23 cellular contexts compared by ENCODE assay signal in genomic region chr1:194684636-194685035, GRCh38.
"Had no signal": no experiment of that assay in that cellular context is flagged by ENCODE, and none has a peak within 500 bp of the region (broad histone marks: within the 10 kb centered on the region; RNA-seq: fewer than 3 reads in every experiment).

No MANE protein-coding gene starts in this region.

- H3K9me3 Mint-ChIP-seq: mesothelial cell of epicardium had no signal

- H3K4me3 Mint-ChIP-seq: effector memory CD8-positive, alpha-beta T cell; immature natural killer cell; memory B cell; mesothelial cell of epicardium; natural killer cell; neural crest cell; stimulated activated naive B cell treated with anti-CD40 and anti-IgM and Interleukin-4, amounts not matched to agents 10 μg/mL and 1 μg/mL and 100 μg/mL, for 72 hours; stimulated activated naive CD8-positive, alpha-beta T cell treated with anti-CD3 and anti-CD28 coated beads, Interleukin-15, amount 100 ng/mL, for 72 hours had no signal

- H3K27ac Mint-ChIP-seq: effector memory CD8-positive, alpha-beta T cell; immature natural killer cell; memory B cell; mesothelial cell of epicardium; natural killer cell; stimulated activated naive B cell treated with anti-CD40 and anti-IgM and Interleukin-4, amounts not matched to agents 10 μg/mL and 1 μg/mL and 100 μg/mL, for 72 hours; stimulated activated naive CD8-positive, alpha-beta T cell treated with anti-CD3 and anti-CD28 coated beads, Interleukin-15, amount 100 ng/mL, for 72 hours had no signal

- H3K27me3 ChIP-seq: esophagus muscularis mucosa, gastroesophageal sphincter, right atrium auricular region, sigmoid colon, testis, tibial nerve, upper lobe of right lung had no signal

- H3K27me3 Mint-ChIP-seq: effector memory CD8-positive, alpha-beta T cell; memory B cell; stimulated activated naive B cell treated with anti-CD40 and anti-IgM and Interleukin-4, amounts not matched to agents 10 μg/mL and 1 μg/mL and 100 μg/mL, for 72 hours; stimulated activated naive CD8-positive, alpha-beta T cell treated with anti-CD3 and anti-CD28 coated beads, Interleukin-15, amount 100 ng/mL, for 72 hours had no signal

- DNase-seq: cortex of kidney; effector memory CD8-positive, alpha-beta T cell; glutamatergic neuron; immature natural killer cell; left ventricle myocardium inferior; lower lobe of right lung; natural killer cell; posterior cingulate gyrus; sigmoid colon; stimulated activated CD4-positive, alpha-beta T cell treated with anti-CD3 and anti-CD28 coated beads, Interleukin-2, amount 100 ng/mL, for 24 hours; stimulated activated CD4-positive, alpha-beta T cell treated with anti-CD3 and anti-CD28 coated beads, Interleukin-4, amount 100 ng/mL, for 4 hours; stimulated activated naive B cell treated with anti-CD40 and anti-IgM and Interleukin-4, amounts not matched to agents 10 μg/mL and 1 μg/mL and 100 μg/mL, for 72 hours; stimulated activated naive CD8-positive, alpha-beta T cell treated with anti-CD3 and anti-CD28 coated beads, Interleukin-15, amount 100 ng/mL, for 72 hours; testis; upper lobe of right lung had no signal

- H3K4me1 ChIP-seq: esophagus muscularis mucosa, gastroesophageal sphincter, left ventricle myocardium inferior, lower lobe of right lung, right atrium auricular region, sigmoid colon, testis, tibial nerve, upper lobe of right lung had no signal

- H3K36me3 ChIP-seq: esophagus muscularis mucosa, gastroesophageal sphincter, left ventricle myocardium inferior, lower lobe of right lung, right atrium auricular region, sigmoid colon, tibial nerve, upper lobe of right lung had no signal

- H3K4me1 Mint-ChIP-seq: immature natural killer cell; memory B cell; natural killer cell; neural crest cell; stimulated activated naive B cell treated with anti-CD40 and anti-IgM and Interleukin-4, amounts not matched to agents 10 μg/mL and 1 μg/mL and 100 μg/mL, for 72 hours; stimulated activated naive CD8-positive, alpha-beta T cell treated with anti-CD3 and anti-CD28 coated beads, Interleukin-15, amount 100 ng/mL, for 72 hours had no signal

- ATAC-seq: effector memory CD8-positive, alpha-beta T cell; gastroesophageal sphincter; lower lobe of right lung; natural killer cell; stimulated activated naive B cell treated with anti-CD40 and anti-IgM and Interleukin-4, amounts not matched to agents 10 μg/mL and 1 μg/mL and 100 μg/mL, for 72 hours; stimulated activated naive CD8-positive, alpha-beta T cell treated with anti-CD3 and anti-CD28 coated beads, Interleukin-15, amount 100 ng/mL, for 72 hours; upper lobe of right lung had no signal

- H3K4me3 ChIP-seq: esophagus muscularis mucosa, gastroesophageal sphincter, left ventricle myocardium inferior, lower lobe of right lung, right atrium auricular region, sigmoid colon, skin epidermis, testis, tibial nerve, upper lobe of right lung had no signal

- H3K36me3 Mint-ChIP-seq: immature natural killer cell; memory B cell; mesothelial cell of epicardium; natural killer cell; stimulated activated naive B cell treated with anti-CD40 and anti-IgM and Interleukin-4, amounts not matched to agents 10 μg/mL and 1 μg/mL and 100 μg/mL, for 72 hours had no signal

- H3K9me3 ChIP-seq: esophagus muscularis mucosa, gastroesophageal sphincter, left ventricle myocardium inferior, lower lobe of right lung, right atrium auricular region, sigmoid colon, testis, tibial nerve, upper lobe of right lung had no signal
